ENCODE assay signal across 10 cellular contexts in genomic region chr17:29613856-29614255, GRCh38. TPM values are rescaled to one million over a fixed set of nuclear protein-coding genes. Genes with fewer than 3 reads are reported as not detected.
A peak's percentile ranks its signal among the peaks of the same experiment; 100 is the strongest.
DNase-seq lines count a peak whose midpoint lies in the region; TF ChIP-seq lines count a peak whose summit lies in the region.
"Had no signal": no experiment of that assay in that cellular context is flagged by ENCODE, and none has a peak within 500 bp of the region (broad histone marks: within the 10 kb centered on the region; RNA-seq: fewer than 3 reads in every experiment).

No MANE protein-coding gene starts in this region.

- no peak overlapping the region for H3K4me3 Mint-ChIP-seq in endodermal cell
- peak overlapping the region; percentile 52 for H3K4me3 Mint-ChIP-seq in nephron progenitor cell

- H3K36me3 ChIP-seq in ACC112 (ENCODE audit: insufficient read depth, low read length) = no peaks in the 10 kb centered on the region
- H3K36me3 ChIP-seq in HUES64 (ENCODE audit: insufficient read depth, low read length) = no peaks in the 10 kb centered on the region
- H3K36me3 ChIP-seq in endodermal cell (ENCODE audit: control insufficient read depth, insufficient read depth, low read length) = no peaks in the 10 kb centered on the region
- H3K36me3 ChIP-seq: SJSA1 had no signal

- H3K27ac ChIP-seq in ACC112 (ENCODE audit: low read depth, low read length) = no peak overlapping the region
- no peak overlapping the region for H3K27ac ChIP-seq in HUES64 (ENCODE audit: low read depth, low read length)
- H3K27ac ChIP-seq in endodermal cell (ENCODE audit: low read depth, low read length) = peak overlapping the region; percentile 88
- H3K27ac ChIP-seq: SJSA1 had no signal

- H3K27me3 ChIP-seq in ACC112 (ENCODE audit: insufficient read depth, low read length) (peaks cover 13% of the 10 kb centered on the region), HUES64 (ENCODE audit: insufficient read depth, low read length) (peaks cover 63% of the 10 kb centered on the region), endodermal cell (ENCODE audit: control insufficient read depth, insufficient read depth, low read length, poor library complexity, severe bottlenecking) (peaks cover 59% of the 10 kb centered on the region)

- H3K4me3 ChIP-seq in ACC112 (ENCODE audit: low read depth, low read length) (peak overlapping the region; percentile 71), HUES64 (ENCODE audit: low read length) (peak overlapping the region; percentile 44), endodermal cell (ENCODE audit: low read length) (no peak overlapping the region)
- H3K4me3 ChIP-seq: SJSA1 had no signal

- H3K79me2 ChIP-seq in ACC112 (ENCODE audit: control insufficient read depth, insufficient read depth, low read length, unreplicated experiment) = no peaks in the 10 kb centered on the region

- DNase-seq in endodermal cell = no peak
- DNase-seq in nephron progenitor cell = no peak
- no peak for DNase-seq in NCI-H748 treated with DMSO at 0.1 percent for 48 hours (lab: John Stamatoyannopoulos, UW)
- DNase-seq in GM03348 (ENCODE audit: low spot score) = no peak
- DNase-seq in SKM-1 treated with dmso at 0.1 percent for 144 hours (lab: John Stamatoyannopoulos, UW; ENCODE audit: unreplicated experiment) = no peak
- DNase-seq in activated effector memory CD4-positive, alpha-beta T cell treated with Interleukin-2 at 50 U/mL for 16 hours = no peak
- DNase-seq: NCI-H146 had no signal

- H3K27me3 Mint-ChIP-seq in endodermal cell (ENCODE audit: insufficient read depth) (peaks cover 91% of the 10 kb centered on the region), nephron progenitor cell (ENCODE audit: low read depth, poor library complexity) (peaks cover 54% of the 10 kb centered on the region)

- H3K4me1 ChIP-seq in ACC112 (ENCODE audit: control insufficient read depth, insufficient read depth, low read length, unreplicated experiment) (peaks cover 10% of the 10 kb centered on the region), HUES64 (ENCODE audit: insufficient read depth, low read length) (peaks cover 19% of the 10 kb centered on the region), endodermal cell (ENCODE audit: control insufficient read depth, insufficient read depth, low read length) (no peaks in the 10 kb centered on the region)

- H3K4me1 Mint-ChIP-seq in endodermal cell (peaks cover 2% of the 10 kb centered on the region), nephron progenitor cell (peaks cover 40% of the 10 kb centered on the region)

- H3K9me3 Mint-ChIP-seq in endodermal cell (peaks cover 1% of the 10 kb centered on the region), nephron progenitor cell (no peaks in the 10 kb centered on the region)

- peak overlapping the region; percentile 29 for H2AFZ ChIP-seq in ACC112 (ENCODE audit: low read length, unreplicated experiment)

- 0 out of 2 replicates have a peak overlapping the region, but pooled peaks have one; percentile 35 for H3K9ac ChIP-seq in HUES64 (ENCODE audit: low read depth, low read length)
- no peak overlapping the region for H3K9ac ChIP-seq in endodermal cell (ENCODE audit: extremely low read depth, low read length, poor library complexity, severe bottlenecking)

- H3K36me3 Mint-ChIP-seq in endodermal cell (ENCODE audit: low read depth) (no peaks in the 10 kb centered on the region), nephron progenitor cell (ENCODE audit: low read depth) (no peaks in the 10 kb centered on the region)

- TF ChIP-seq CTCF in endodermal cell (conservative IDR thresholded peaks at IDR 0.05) = no peak
- no peak for TF ChIP-seq CTCF in nephron progenitor cell (IDR thresholded peaks at IDR 0.05)

- 27% methylated on average over 13 of the region's 13 CpGs for WGBS in HUES64
- 52 to 56% methylated on average over 8 to 13 of the region's 13 CpGs for WGBS in endodermal cell (ENCODE audit: insufficient coverage in 1 of 2, insufficient read length in 1 of 2), 2 experiments

- H3K9me3 ChIP-seq in HUES64 (ENCODE audit: insufficient read depth, low read depth, low read length) = no peaks in the 10 kb centered on the region
- H3K9me3 ChIP-seq in endodermal cell (ENCODE audit: control insufficient read depth, low read length) = no peaks in the 10 kb centered on the region
- H3K9me3 ChIP-seq: SJSA1 had no signal

- no peak overlapping the region for H3K27ac Mint-ChIP-seq in endodermal cell
- H3K27ac Mint-ChIP-seq in nephron progenitor cell = no peak overlapping the region

RNA-seq across cellular contexts. Expression of gene CORO6, which starts 8.9 kb away (rescaled TPM):
- 1.1 TPM for polyA plus RNA-seq in HUES64 (2013, experiment 1 of 2)
- polyA plus RNA-seq in HUES64 (2013, experiment 2 of 2) = 2.1 TPM
- under 1 TPM; 0.86 to 1.00 TPM for total RNA-seq in endodermal cell
- polyA plus RNA-seq in endodermal cell (2013, experiment 1 of 2) = 6.2 TPM
- 5.3 TPM for polyA plus RNA-seq in endodermal cell (2013, experiment 2 of 2)

RNA-seq across cellular contexts. Expression of gene ANKRD13B, which starts 20.9 kb away (rescaled TPM):
- 12.1 TPM for polyA plus RNA-seq in HUES64 (2013, experiment 1 of 2)
- 12.9 TPM for polyA plus RNA-seq in HUES64 (2013, experiment 2 of 2)
- 1 to 10 TPM; 2.2 to 2.6 TPM for total RNA-seq in endodermal cell
- polyA plus RNA-seq in endodermal cell (2013, experiment 1 of 2) = 36.5 TPM
- 28.4 TPM for polyA plus RNA-seq in endodermal cell (2013, experiment 2 of 2)

RNA-seq across cellular contexts. Expression of gene GIT1, which starts 24.4 kb away (rescaled TPM):
- 32.9 TPM for polyA plus RNA-seq in HUES64 (2013, experiment 1 of 2)
- 36.4 TPM for polyA plus RNA-seq in HUES64 (2013, experiment 2 of 2)
- 10 to 100 TPM; 45.0 to 61.8 TPM for total RNA-seq in endodermal cell
- 47.1 TPM for polyA plus RNA-seq in endodermal cell (2013, experiment 1 of 2)
- 48.9 TPM for polyA plus RNA-seq in endodermal cell (2013, experiment 2 of 2)

RNA-seq across cellular contexts. Expression of gene TP53I13, which starts 45.4 kb away (rescaled TPM):
- polyA plus RNA-seq in HUES64 (2013, experiment 1 of 2) = 12.2 TPM
- 17.8 TPM for polyA plus RNA-seq in HUES64 (2013, experiment 2 of 2)
- total RNA-seq in endodermal cell = 10 to 100 TPM; 21.7 to 31.0 TPM
- polyA plus RNA-seq in endodermal cell (2013, experiment 1 of 2) = 34.6 TPM
- 33.7 TPM for polyA plus RNA-seq in endodermal cell (2013, experiment 2 of 2)

RNA-seq across cellular contexts. Expression of gene ABHD15, which starts 47.0 kb away (rescaled TPM):
- 0.40 TPM for polyA plus RNA-seq in HUES64 (2013, experiment 1 of 2)
- 0.63 TPM for polyA plus RNA-seq in HUES64 (2013, experiment 2 of 2)
- total RNA-seq in endodermal cell = 1 to 10 TPM; 1.4 to 2.1 TPM
- polyA plus RNA-seq in endodermal cell (2013, experiment 1 of 2) = 1.9 TPM
- polyA plus RNA-seq in endodermal cell (2013, experiment 2 of 2) = 1.4 TPM
